ENCODE assay signal across 14 cellular contexts in the genomic region with DNA sequence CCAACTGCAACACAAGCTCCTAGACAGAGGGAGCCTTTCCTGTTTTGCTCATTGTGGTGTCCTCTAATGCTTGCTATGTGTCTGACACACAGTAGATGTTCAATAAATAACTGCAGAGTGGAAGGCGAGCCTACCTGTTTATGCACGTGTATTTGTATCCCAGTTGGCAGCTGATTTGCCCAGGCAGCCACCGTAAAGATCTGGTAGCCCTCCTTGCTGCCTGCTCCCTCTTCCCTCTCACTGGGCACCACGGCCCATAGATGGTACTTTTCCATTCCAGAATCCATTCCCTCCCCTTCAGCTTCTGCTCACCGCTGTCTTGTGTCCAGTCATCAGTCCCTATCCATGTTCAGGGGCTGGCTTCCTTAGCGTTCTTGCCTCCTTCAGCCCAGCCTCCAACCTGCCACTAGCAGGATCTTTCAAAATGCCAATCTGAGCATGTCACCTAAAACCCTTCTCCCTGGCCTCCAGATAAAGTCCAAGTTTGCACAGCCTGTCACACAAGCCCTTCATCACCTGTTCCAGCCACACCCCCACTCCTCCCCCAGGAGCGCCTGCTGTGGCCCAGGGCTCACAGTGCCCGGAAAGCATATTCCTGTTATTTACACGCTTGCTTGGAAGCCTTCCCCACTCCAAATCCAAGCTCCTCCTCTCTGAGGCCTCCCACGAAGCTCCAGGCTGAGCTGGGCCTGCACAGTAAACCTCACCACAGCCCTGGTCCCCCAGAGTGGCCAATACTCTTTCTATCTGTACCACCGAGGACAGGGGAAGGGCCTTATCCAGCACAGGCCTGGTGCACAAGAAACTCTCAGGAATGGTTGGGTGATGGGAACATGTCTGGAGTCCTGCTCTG. TPM values are rescaled to one million over a fixed set of nuclear protein-coding genes. Genes with fewer than 3 reads are reported as not detected.
DNase-seq lines count a peak whose midpoint lies in the region; ATAC-seq, FAIRE-seq and TF ChIP-seq lines count a peak whose summit lies in the region.
"Had no signal": no experiment of that assay in that cellular context is flagged by ENCODE, and none has a peak within 500 bp of the region (broad histone marks: within the 10 kb centered on the region; RNA-seq: fewer than 3 reads in every experiment).

No MANE protein-coding gene starts in this region.

- WGBS in H9 (ENCODE audit: extremely low coverage, insufficient read length, low lambda C conversion rate), result no CpG with 5 or more reads among the region's 11 CpGs
- 20 to 55% (median 33%) methylated on average over 11 of the region's 11 CpGs for WGBS in small intestine, 3 donors

- no peaks in the 10 kb centered on the region for H3K36me3 ChIP-seq in small intestine (ENCODE audit: control insufficient read depth in 2 of 2, insufficient read depth in 2 of 2, low read length in 2 of 2)

- ATAC-seq in left lobe of liver (peak; percentile 92), GM18868 (IDR thresholded peaks at IDR 0.05; ENCODE audit: unreplicated experiment) (no peak)
- ATAC-seq: activated CD8-positive, alpha-beta memory T cell treated with anti-CD3 and anti-CD28 coated beads, Interleukin-2, amount 10 ng/mL, durations not matched to agents 7 days and 5 days; HCT116 had no signal

- H3K23ac ChIP-seq in H9 (ENCODE audit: insufficient read length, low read depth, low read length), result no peak overlapping the region

- H3K4me1 ChIP-seq in H9 (ENCODE audit: insufficient read depth, low read length) (no peaks in the 10 kb centered on the region), small intestine (ENCODE audit: control insufficient read depth in 2 of 2, insufficient read depth in 1 of 2, low read depth in 1 of 2, low read length in 1 of 2) (no peaks in the 10 kb centered on the region)

- peak overlapping the region; percentile 21 to 73 (median 68); a peak in 6 of 7 replicates for H3K27ac Mint-ChIP-seq in H9
- H3K27ac Mint-ChIP-seq: activated CD8-positive, alpha-beta memory T cell treated with anti-CD3 and anti-CD28 coated beads, Interleukin-2, amount 10 ng/mL, durations not matched to agents 7 days and 5 days had no signal

- FAIRE-seq in small intestine (lab: Jason Lieb, UNC) (no peak), urothelium cell line (lab: Jason Lieb, UNC) (no peak)
- FAIRE-seq: bronchial epithelial cell had no signal

- H3K27me3 ChIP-seq in H9 (ENCODE audit: insufficient read depth, low read length), result no peaks in the 10 kb centered on the region
- no peaks in the 10 kb centered on the region for H3K27me3 ChIP-seq in small intestine (ENCODE audit: control insufficient read depth in 2 of 2, insufficient read depth in 2 of 2, low read length in 2 of 2)

- no peak overlapping the region for H2AFZ ChIP-seq in H9 (ENCODE audit: low read length)

- TF ChIP-seq CTCF in H9 (conservative IDR thresholded peaks at IDR 0.05), result no peak
- TF ChIP-seq CTCF in astrocyte of the spinal cord (IDR thresholded peaks at IDR 0.05; ENCODE audit: low read depth, low read length), result no peak

- H3K36me3 Mint-ChIP-seq in H9 (ENCODE audit: insufficient read depth in 1 of 3, low read depth in 3 of 3), result no peaks in the 10 kb centered on the region
- H3K36me3 Mint-ChIP-seq: activated CD8-positive, alpha-beta memory T cell treated with anti-CD3 and anti-CD28 coated beads, Interleukin-2, amount 10 ng/mL, durations not matched to agents 7 days and 5 days had no signal

- H3K9me3 ChIP-seq in H9 (ENCODE audit: control insufficient read depth, low read depth, low read length) (no peaks in the 10 kb centered on the region), small intestine (ENCODE audit: control insufficient read depth, low read depth) (no peaks in the 10 kb centered on the region)

- H3T11ph ChIP-seq in H9 (ENCODE audit: low read length), result no peak overlapping the region

- H3K9ac ChIP-seq in H9 (ENCODE audit: extremely low read depth, insufficient read length, low read length), result no peak overlapping the region

- H3K4ac ChIP-seq in H9 (ENCODE audit: low read depth, low read length), result no peak overlapping the region

- no peak overlapping the region for H3K56ac ChIP-seq in H9 (ENCODE audit: insufficient read length, low read depth, low read length)

- peaks cover 4 to 14% of the 10 kb centered on the region in 2 experiments; a peak in 3 of 4 replicates for H3K4me1 Mint-ChIP-seq in H9

- H3K9me3 Mint-ChIP-seq in H9, result no peaks in the 10 kb centered on the region

- no peak overlapping the region for H2BK15ac ChIP-seq in H9 (ENCODE audit: low read depth, low read length)

- no peak overlapping the region for H2BK12ac ChIP-seq in H9 (ENCODE audit: insufficient read length, low read depth, low read length)

- H3K4me2 ChIP-seq in H9 (ENCODE audit: insufficient read depth, insufficient read length, low read length), result no peak overlapping the region

- no peak overlapping the region for H2BK5ac ChIP-seq in H9 (ENCODE audit: insufficient read length, low read length)

- H4K20me1 ChIP-seq in H9 (ENCODE audit: control insufficient read depth, insufficient read depth, insufficient read length), result no peaks in the 10 kb centered on the region

- no peaks in the 10 kb centered on the region for H3K23me2 ChIP-seq in H9 (ENCODE audit: insufficient read length, low read depth, low read length, poor library complexity, severe bottlenecking)

- H3K14ac ChIP-seq in H9 (ENCODE audit: insufficient read depth, low read length), result no peak overlapping the region

- DNase-seq in H9, result no peak
- peak; percentile 67 for DNase-seq in astrocyte of the spinal cord (ENCODE audit: low read depth, low spot score)
- peak; percentile 93 for DNase-seq in left lobe of liver (ENCODE audit: low spot score)
- peak; percentile 53 for DNase-seq in small intestine
- no peak for DNase-seq in urothelium cell line (ENCODE audit: low spot score)
- DNase-seq in activated CD4-positive, alpha-beta T cell treated with anti-CD3 and anti-CD28 coated beads, Interleukin-2, amount 50 U/mL, for 1 hour, result no peak
- DNase-seq in NCI-H1048 (lab: John Stamatoyannopoulos, UW), result no peak
- DNase-seq: activated CD8-positive, alpha-beta memory T cell treated with anti-CD3 and anti-CD28 coated beads, Interleukin-2, amount 10 ng/mL, durations not matched to agents 7 days and 5 days; DND-41; NCI-H2081 treated with DMSO at 0.1 percent for 48 hours had no signal

- H3K27me3 Mint-ChIP-seq in H9 (ENCODE audit: low read depth), result no peaks in the 10 kb centered on the region

- no peak overlapping the region for H2BK120ac ChIP-seq in H9 (ENCODE audit: low read depth, low read length, poor library complexity, severe bottlenecking)

- no peaks in the 10 kb centered on the region for H3K79me1 ChIP-seq in H9 (ENCODE audit: insufficient read depth, low read depth, low read length, poor library complexity, severe bottlenecking)

- no peak overlapping the region for H2BK20ac ChIP-seq in H9 (ENCODE audit: low read depth, low read length, poor library complexity, severe bottlenecking)

- no peak overlapping the region for H3K4me3 Mint-ChIP-seq in H9
- H3K4me3 Mint-ChIP-seq: activated CD8-positive, alpha-beta memory T cell treated with anti-CD3 and anti-CD28 coated beads, Interleukin-2, amount 10 ng/mL, durations not matched to agents 7 days and 5 days had no signal

- no peak overlapping the region for H3K18ac ChIP-seq in H9 (ENCODE audit: insufficient read length, low read depth, low read length)

- H3K27ac ChIP-seq in H9 (ENCODE audit: insufficient read length, low read depth, low read length) (no peak overlapping the region), small intestine (ENCODE audit: low read depth in 1 of 2, low read length in 1 of 2) (peak overlapping the region in 1 of 2 donors; percentile 4)

- no peaks in the 10 kb centered on the region for H3K79me2 ChIP-seq in H9 (ENCODE audit: insufficient read depth, low read length)

- in situ Hi-C loops in astrocyte of the spinal cord (cut with HindIII; ENCODE audit: low sequenced_read_pairs), result no loop called here

- no peak overlapping the region for H4K91ac ChIP-seq in H9 (ENCODE audit: insufficient read length, low read depth, low read length)

- H3K4me3 ChIP-seq in astrocyte of the spinal cord (ENCODE audit: low read depth, low read length) (no peak overlapping the region), small intestine (ENCODE audit: low read depth in 1 of 2, low read length in 2 of 2) (no peak overlapping the region)
- H3K4me3 ChIP-seq: skin epidermis had no signal

- H2AK5ac ChIP-seq in H9 (ENCODE audit: insufficient read length, low read length), result no peak overlapping the region

- H4K5ac ChIP-seq in H9 (ENCODE audit: insufficient read length, low read depth, low read length), result no peak overlapping the region

- H4K8ac ChIP-seq in H9 (replicated peaks; ENCODE audit: insufficient read length, low read depth, low read length), result no peak overlapping the region

RNA-seq across cellular contexts. Expression of gene ZCCHC24, which starts 21.0 kb away (rescaled TPM):
- 3.5 and 3.8 TPM in 2 replicates for total RNA-seq in H9 (2021)
- 30.5 TPM for total RNA-seq in left lobe of liver
- polyA plus RNA-seq in small intestine, result 10 to 100 TPM in 2 of 3 donors, under 1 TPM in 1; 0.89 to 13.0 (median 10.5) TPM

Comparison
In these comparisons a context has a peak if more than half of its experiments do, and no peak if none do; other contexts are left out.
1. DNase-seq: peak in astrocyte of the spinal cord (single experiment), left lobe of liver (single experiment) and small intestine (single experiment); none in H9 (single experiment), urothelium cell line (single experiment), activated CD4-positive, alpha-beta T cell treated with anti-CD3 and anti-CD28 coated beads, Interleukin-2, amount 50 U/mL, for 1 hour (single experiment) and NCI-H1048 (single experiment).